In the genomic region with DNA sequence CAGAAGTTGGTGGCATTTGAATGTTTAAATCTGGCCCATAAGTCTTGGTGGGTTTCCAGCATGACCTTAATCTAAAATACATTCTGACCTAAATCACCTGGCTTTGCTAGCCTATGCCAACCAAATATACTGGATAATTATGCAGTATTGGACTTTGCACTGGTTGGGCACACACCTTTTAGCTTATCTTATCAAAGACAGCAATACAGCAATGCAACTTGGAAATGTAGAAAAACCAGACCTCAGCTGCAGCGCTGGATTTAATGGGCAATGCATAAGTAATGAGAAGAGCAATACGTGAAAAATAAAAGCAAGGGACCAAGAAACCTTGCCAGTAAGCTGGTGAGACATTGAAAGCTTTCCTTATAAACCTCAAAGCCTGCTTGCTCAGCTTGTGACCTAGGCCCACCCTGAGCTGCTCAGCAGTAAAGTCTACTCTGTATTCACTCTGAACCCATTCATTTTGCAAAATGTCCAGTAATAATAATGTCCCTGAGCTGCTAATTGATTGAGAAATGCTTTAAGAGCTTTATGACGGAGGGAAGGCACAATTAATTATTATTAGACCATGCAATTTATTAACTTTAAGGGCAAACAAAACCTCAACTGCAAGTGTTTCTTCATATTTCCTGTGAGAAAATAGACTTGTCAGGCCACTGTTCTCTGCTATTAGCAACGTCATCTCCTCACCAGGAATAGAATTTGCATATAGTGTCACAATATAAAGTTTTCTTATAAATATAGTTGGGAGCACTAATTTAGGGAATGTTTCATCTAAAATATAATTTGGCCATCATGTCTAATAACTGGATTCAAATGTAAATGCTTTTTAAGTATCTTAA, we compare ENCODE assay signal across 28 cellular contexts. TPM values are rescaled to one million over a fixed set of nuclear protein-coding genes. Genes with fewer than 3 reads are reported as not detected.
A peak's percentile ranks its signal among the peaks of the same experiment; 100 is the strongest.
DNase-seq lines count a peak whose midpoint lies in the region; ATAC-seq, FAIRE-seq and TF ChIP-seq lines count a peak whose summit lies in the region.
"Had no signal": no experiment of that assay in that cellular context is flagged by ENCODE, and none has a peak within 500 bp of the region (broad histone marks: within the 10 kb centered on the region; RNA-seq: fewer than 3 reads in every experiment).

No MANE protein-coding gene starts in this region.

- H3K9me3 ChIP-seq in small intestine (ENCODE audit: control insufficient read depth, low read depth) (no peaks in the 10 kb centered on the region), gastroesophageal sphincter (peaks cover 0 to under 1% (median 0%) of the 10 kb centered on the region in 3 donors)
- H3K9me3 ChIP-seq: breast epithelium, HAP-1, SK-N-SH, suprapubic skin, uterus had no signal

- ATAC-seq in HG03175 (IDR thresholded peaks at IDR 0.05; ENCODE audit: unreplicated experiment) (peak; percentile 61), left colon (peak; percentile 95), gastroesophageal sphincter (no peak), HG02588 (IDR thresholded peaks at IDR 0.05; ENCODE audit: unreplicated experiment) (no peak)
- ATAC-seq: left ventricle myocardium superior had no signal

- no peak for TF ChIP-seq EP300 in gastroesophageal sphincter (IDR thresholded peaks at IDR 0.05)

- DNase-seq in NOMO-1 treated with DMSO at 0.1 percent for 48 hours (lab: John Stamatoyannopoulos, UW; ENCODE audit: unreplicated experiment), result peak; percentile 43
- no peak for DNase-seq in NOMO-1 treated with dmso at 0.1 percent for 144 hours (lab: John Stamatoyannopoulos, UW; ENCODE audit: unreplicated experiment)
- peak; percentile 51 to 65 for DNase-seq in left colon
- DNase-seq in small intestine, result peak; percentile 96
- no peak for DNase-seq in cortex of kidney (lab: John Stamatoyannopoulos, UW)
- DNase-seq: 8988T; activated CD4-positive, alpha-beta T cell treated with anti-CD3 and anti-CD28 coated beads, Interleukin-2, amount 50 U/mL, for 1 hour; activated CD4-positive, CD25-positive, alpha-beta regulatory T cell; activated effector memory CD4-positive, alpha-beta T cell treated with Interleukin-2 at 50 U/mL for 16 hours; activated T-cell treated with anti-CD3 and anti-CD28 coated beads, Interleukin-2, amount 50 U/mL, for 1 hour; DND-41; effector CD4-positive, alpha-beta T cell; GF-D8; left ventricle myocardium superior; NCI-H1092; NCI-H187 treated with DMSO at 0.1 percent for 48 hours; NCI-H2171 treated with DMSO at 0.1 percent for 48 hours; NCI-H510A; OCI-M1; SK-N-SH; stimulated activated naive CD4-positive, alpha-beta T cell; uterus had no signal

- intact Hi-C loops in left colon (cut with DNase I, micrococcal nuclease), result no loop called here

- 3 to 36% (median 33%) methylated on average over 4 of the region's 4 CpGs for WGBS in small intestine, 3 donors
- WGBS in gastroesophageal sphincter (ENCODE audit: low coverage in 1 of 2), 2 donors, result 18 to 61% methylated on average over 2 to 4 of the region's 4 CpGs

- no peaks in the 10 kb centered on the region for H3K27me3 ChIP-seq in small intestine (ENCODE audit: control insufficient read depth in 2 of 2, insufficient read depth in 2 of 2, low read length in 2 of 2)
- no peaks in the 10 kb centered on the region for H3K27me3 ChIP-seq in gastroesophageal sphincter
- H3K27me3 ChIP-seq: breast epithelium, suprapubic skin, uterus had no signal

- TF ChIP-seq CTCF in gastroesophageal sphincter (IDR thresholded peaks at IDR 0.05), result no peak

- H3K36me3 ChIP-seq in small intestine (ENCODE audit: control insufficient read depth in 2 of 2, insufficient read depth in 2 of 2, low read length in 2 of 2) (no peaks in the 10 kb centered on the region), gastroesophageal sphincter (no peaks in the 10 kb centered on the region)
- H3K36me3 ChIP-seq: breast epithelium, HAP-1, suprapubic skin, uterus had no signal

- H3K4me3 ChIP-seq in small intestine (ENCODE audit: low read depth in 1 of 2, low read length in 2 of 2) (no peak overlapping the region), gastroesophageal sphincter (no peak overlapping the region)
- H3K4me3 ChIP-seq: breast epithelium, HAP-1, suprapubic skin, uterus had no signal

- no peak for FAIRE-seq in small intestine (lab: Jason Lieb, UNC)

- no peak for TF ChIP-seq POLR2A in gastroesophageal sphincter (IDR thresholded peaks at IDR 0.05)

- peak overlapping the region; percentile 35 to 63 for H3K27ac ChIP-seq in small intestine (ENCODE audit: low read depth in 1 of 2, low read length in 1 of 2)
- H3K27ac ChIP-seq in gastroesophageal sphincter, result no peak overlapping the region
- H3K27ac ChIP-seq: breast epithelium, suprapubic skin, uterus had no signal

- peaks cover 7 to 14% of the 10 kb centered on the region in 2 donors for H3K4me1 ChIP-seq in small intestine (ENCODE audit: control insufficient read depth in 2 of 2, insufficient read depth in 1 of 2, low read depth in 1 of 2, low read length in 1 of 2)
- H3K4me1 ChIP-seq in gastroesophageal sphincter, result no peaks in the 10 kb centered on the region
- H3K4me1 ChIP-seq: breast epithelium, HAP-1, suprapubic skin, uterus had no signal

RNA-seq across cellular contexts. Expression of a gene that starts 49.4 kb away (rescaled TPM):
- total RNA-seq in left colon (1 to 10 TPM; 7.2 to 8.2 TPM), gastroesophageal sphincter (10 to 100 TPM; 15.8 to 20.8 (median 18.3) TPM)
- polyA plus RNA-seq in small intestine, result 1 to 10 TPM; 5.4 to 6.9 (median 5.7) TPM

Comparison
In these comparisons a context has a peak if more than half of its experiments do, and no peak if none do; other contexts are left out.
1. DNase-seq: peak in NOMO-1 treated with DMSO at 0.1 percent for 48 hours (single experiment), left colon (2 of 2) and small intestine (single experiment); none in NOMO-1 treated with dmso at 0.1 percent for 144 hours (single experiment) and cortex of kidney (single experiment).
2. ATAC-seq: peak in HG03175 (single experiment) and left colon (single experiment); none in gastroesophageal sphincter (single experiment) and HG02588 (single experiment).
3. H3K27ac ChIP-seq: peak in small intestine (2 of 2); none in gastroesophageal sphincter (0 of 4).